In the genomic region with DNA sequence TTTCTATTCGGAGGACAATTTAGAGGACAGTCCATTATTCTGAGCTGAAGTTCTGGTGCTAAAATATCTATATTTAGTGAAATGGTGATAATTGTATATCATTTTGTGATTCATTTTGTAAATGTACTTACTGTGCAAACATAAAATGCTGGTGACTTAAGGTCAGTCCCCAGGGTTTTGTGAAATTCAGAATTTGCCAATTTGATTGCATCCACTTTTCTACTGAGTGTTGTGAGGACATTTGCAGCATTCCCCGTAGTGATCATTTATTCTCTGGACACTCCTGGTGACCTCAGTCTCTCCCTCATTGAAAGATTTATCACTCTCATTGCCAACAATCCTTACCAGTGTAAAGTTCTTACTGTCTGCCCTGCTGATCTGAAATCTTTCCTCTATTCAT, we compare ENCODE assay signal across 23 cellular contexts.
"Had no signal": no experiment of that assay in that cellular context is flagged by ENCODE, and none has a peak within 500 bp of the region (broad histone marks: within the 10 kb centered on the region; RNA-seq: fewer than 3 reads in every experiment).

No MANE protein-coding gene starts in this region.

- H3K27ac ChIP-seq: colonic mucosa, gastrocnemius medialis, left ventricle myocardium inferior, pancreas, testis, tibial nerve, upper lobe of right lung had no signal

- H3K36me3 ChIP-seq: colonic mucosa, gastrocnemius medialis, left ventricle myocardium inferior, pancreas, tibial nerve, upper lobe of right lung had no signal

- H3K4me1 ChIP-seq: colonic mucosa, gastrocnemius medialis, left ventricle myocardium inferior, pancreas, tibial nerve, upper lobe of right lung had no signal

- H3K4me3 Mint-ChIP-seq: endodermal cell; naive B cell; nephron; stimulated activated naive B cell treated with anti-CD40 and anti-IgM and Interleukin-4, amounts not matched to agents 10 μg/mL and 1 μg/mL and 100 μg/mL, for 72 hours; stimulated activated naive CD8-positive, alpha-beta T cell treated with anti-CD3 and anti-CD28 coated beads, Interleukin-15, amount 100 ng/mL, for 72 hours had no signal

- H3K27me3 ChIP-seq: colonic mucosa, gastrocnemius medialis, pancreas, testis, tibial nerve, upper lobe of right lung had no signal

- H3K9me3 ChIP-seq: colonic mucosa, gastrocnemius medialis, left ventricle myocardium inferior, pancreas, testis, tibial nerve, upper lobe of right lung had no signal

- H3K4me1 Mint-ChIP-seq: naive B cell; nephron; stimulated activated naive B cell treated with anti-CD40 and anti-IgM and Interleukin-4, amounts not matched to agents 10 μg/mL and 1 μg/mL and 100 μg/mL, for 72 hours had no signal

- H3K27me3 Mint-ChIP-seq: naive B cell; progenitor cell of endocrine pancreas; stimulated activated naive B cell treated with anti-CD40 and anti-IgM and Interleukin-4, amounts not matched to agents 10 μg/mL and 1 μg/mL and 100 μg/mL, for 72 hours; stimulated activated naive CD8-positive, alpha-beta T cell treated with anti-CD3 and anti-CD28 coated beads, Interleukin-15, amount 100 ng/mL, for 72 hours had no signal

- ATAC-seq: gastrocnemius medialis; right cardiac atrium; stimulated activated naive B cell treated with anti-CD40 and anti-IgM and Interleukin-4, amounts not matched to agents 10 μg/mL and 1 μg/mL and 100 μg/mL, for 72 hours; stimulated activated naive CD8-positive, alpha-beta T cell treated with anti-CD3 and anti-CD28 coated beads, Interleukin-15, amount 100 ng/mL, for 72 hours; upper lobe of right lung had no signal

- DNase-seq: colonic mucosa; dermis blood vessel endothelial cell; effector CD4-positive, alpha-beta T cell; endodermal cell; erythroblast; gastrocnemius medialis; islet precursor cell; left ventricle myocardium inferior; mesenchymal stem cell; midbrain; naive B cell; occipital lobe; pancreas; right cardiac atrium; stimulated activated CD4-positive, alpha-beta T cell treated with anti-CD3 and anti-CD28 coated beads, Interleukin-4, amount 100 ng/mL, for 1 hour; stimulated activated naive B cell treated with anti-CD40 and anti-IgM and Interleukin-4, amounts not matched to agents 10 μg/mL and 1 μg/mL and 100 μg/mL, for 72 hours; stimulated activated naive CD8-positive, alpha-beta T cell treated with anti-CD3 and anti-CD28 coated beads, Interleukin-15, amount 100 ng/mL, for 72 hours; testis; upper lobe of right lung had no signal

- H3K9me3 Mint-ChIP-seq: endodermal cell; nephron; stimulated activated naive B cell treated with anti-CD40 and anti-IgM and Interleukin-4, amounts not matched to agents 10 μg/mL and 1 μg/mL and 100 μg/mL, for 72 hours; stimulated activated naive CD8-positive, alpha-beta T cell treated with anti-CD3 and anti-CD28 coated beads, Interleukin-15, amount 100 ng/mL, for 72 hours had no signal

- H3K36me3 Mint-ChIP-seq: naive B cell; stimulated activated naive B cell treated with anti-CD40 and anti-IgM and Interleukin-4, amounts not matched to agents 10 μg/mL and 1 μg/mL and 100 μg/mL, for 72 hours had no signal

- H3K27ac Mint-ChIP-seq: endodermal cell; nephron; progenitor cell of endocrine pancreas; stimulated activated naive B cell treated with anti-CD40 and anti-IgM and Interleukin-4, amounts not matched to agents 10 μg/mL and 1 μg/mL and 100 μg/mL, for 72 hours; stimulated activated naive CD8-positive, alpha-beta T cell treated with anti-CD3 and anti-CD28 coated beads, Interleukin-15, amount 100 ng/mL, for 72 hours had no signal

- H3K4me3 ChIP-seq: colonic mucosa, gastrocnemius medialis, left ventricle myocardium inferior, lung, pancreas, testis, tibial nerve, upper lobe of right lung had no signal
